ENCODE assay signal across 9 cellular contexts in the genomic region with DNA sequence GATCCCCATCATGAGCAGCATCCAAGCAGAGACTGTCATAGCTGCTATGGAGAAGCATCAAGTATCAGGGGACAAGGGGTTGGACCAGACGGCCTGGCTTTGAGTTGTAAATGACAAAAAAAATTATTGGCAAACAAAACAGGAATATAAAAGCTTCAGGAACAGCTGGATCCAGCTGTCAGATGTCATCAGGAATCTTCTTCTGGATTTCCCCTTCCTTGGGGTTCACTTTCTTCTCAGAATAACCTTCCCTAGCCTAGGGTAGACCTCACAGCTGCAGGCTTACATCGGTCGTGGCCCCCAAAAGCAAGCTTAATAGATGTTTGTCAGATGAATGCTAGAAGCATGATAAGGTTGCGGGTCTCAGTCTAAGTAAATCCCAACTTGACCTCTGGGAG.
"Had no signal": no experiment of that assay in that cellular context is flagged by ENCODE, and none has a peak within 500 bp of the region (broad histone marks: within the 10 kb centered on the region; RNA-seq: fewer than 3 reads in every experiment).

No MANE protein-coding gene starts in this region.

- H3K4me2 ChIP-seq: smooth muscle cell had no signal

- H3K4me3 ChIP-seq: heart right ventricle, left ventricle myocardium inferior, right atrium auricular region, smooth muscle cell had no signal

- H3K9me3 ChIP-seq: right atrium auricular region had no signal

- H3K4me1 ChIP-seq: left ventricle myocardium inferior had no signal

- DNase-seq: heart right ventricle, left ventricle myocardium inferior had no signal

- H3K27ac ChIP-seq: heart right ventricle, left ventricle myocardium inferior, right atrium auricular region had no signal

- FAIRE-seq: colon, frontal cortex had no signal

- H3K36me3 ChIP-seq: heart right ventricle, left ventricle myocardium inferior, right atrium auricular region, WERI-Rb-1 had no signal

- H3K27me3 Mint-ChIP-seq: activated CD4-positive, alpha-beta T cell treated with anti-CD3 and anti-CD28 coated beads for 36 hours had no signal

- H3K27me3 ChIP-seq: heart right ventricle, right atrium auricular region had no signal

- H3K4me3 Mint-ChIP-seq: activated CD4-positive, alpha-beta memory T cell treated with anti-CD3 and anti-CD28 coated beads, Interleukin-2, amount 10 ng/mL, durations not matched to agents 7 days and 5 days; activated CD4-positive, alpha-beta T cell treated with anti-CD3 and anti-CD28 coated beads for 36 hours had no signal

- H3K27ac Mint-ChIP-seq: activated CD4-positive, alpha-beta memory T cell treated with anti-CD3 and anti-CD28 coated beads, Interleukin-2, amount 10 ng/mL, durations not matched to agents 7 days and 5 days; activated CD4-positive, alpha-beta T cell treated with anti-CD3 and anti-CD28 coated beads for 36 hours had no signal

- H3K9me3 Mint-ChIP-seq: activated CD4-positive, alpha-beta memory T cell treated with anti-CD3 and anti-CD28 coated beads, Interleukin-2, amount 10 ng/mL, durations not matched to agents 7 days and 5 days had no signal
